ENCODE assay signal across 8 cellular contexts in genomic region chr1:23800396-23801337, GRCh38. TPM values are rescaled to one million over a fixed set of nuclear protein-coding genes. Genes with fewer than 3 reads are reported as not detected.
DNase-seq lines count a peak whose midpoint lies in the region; ATAC-seq and TF ChIP-seq lines count a peak whose summit lies in the region.

TSS of gene GALE (minus strand) at chr1:23800754. CDS start at chr1:23799007, 1,747 bp downstream.

- H3K27ac ChIP-seq in OCI-LY1 (ENCODE audit: low read depth, low read length, poor library complexity, severe bottlenecking), result no peak within 1 kb of the TSS

- peaks cover 5% of the 10 kb centered on the region for H3K27me3 Mint-ChIP-seq in endothelial cell (ENCODE audit: unreplicated experiment)

- H3K9me2 ChIP-seq in OCI-LY1 (ENCODE audit: low read depth, low read length), result no peaks in the 10 kb centered on the region

- H3K79me2 ChIP-seq in OCI-LY1 (ENCODE audit: insufficient read depth, low read length), result no peaks in the 10 kb centered on the region

- peak within 1 kb of the TSS; percentile 93 for H3K4me2 ChIP-seq in OCI-LY1 (ENCODE audit: low read length)

- H3K9me3 Mint-ChIP-seq in endothelial cell (ENCODE audit: unreplicated experiment), result no peaks in the 10 kb centered on the region

- peaks cover 4% of the 10 kb centered on the region for H3K36me3 Mint-ChIP-seq in endothelial cell (ENCODE audit: low read depth, unreplicated experiment)

- no peaks in the 10 kb centered on the region for H3F3A ChIP-seq in OCI-LY1 (ENCODE audit: insufficient read depth, low read length)

- H3K4me1 Mint-ChIP-seq in endothelial cell (ENCODE audit: unreplicated experiment), result peaks cover 5% of the 10 kb centered on the region

- peak within 1 kb of the TSS; percentile 86 for H3K4me3 ChIP-seq in OCI-LY1 (ENCODE audit: low read depth, low read length, poor library complexity, severe bottlenecking)

- H3K36me3 ChIP-seq in OCI-LY1 (ENCODE audit: insufficient read depth, low read length), result peaks cover 18% of the 10 kb centered on the region; the same call in 1 of the 2 replicates

- peak within 1 kb of the TSS; percentile 94 for H3K4me3 Mint-ChIP-seq in endothelial cell (ENCODE audit: unreplicated experiment)

- peak; percentile 81 for ATAC-seq in GM21390 (IDR thresholded peaks at IDR 0.05; ENCODE audit: unreplicated experiment)

- H3K27me3 ChIP-seq in OCI-LY1 (ENCODE audit: insufficient read depth, low read length), result no peaks in the 10 kb centered on the region

- H4K20me1 ChIP-seq in OCI-LY1 (ENCODE audit: insufficient read depth, low read length), result no peaks in the 10 kb centered on the region

- peaks cover 21% of the 10 kb centered on the region for H3K4me1 ChIP-seq in OCI-LY1 (ENCODE audit: insufficient read depth, low read length, severe bottlenecking)

- DNase-seq in COLO668 (lab: John Stamatoyannopoulos, UW; ENCODE audit: unreplicated experiment) (peak; percentile 100), HuH-7 (ENCODE audit: low spot score) (peak; percentile 97), endothelial cell (ENCODE audit: low spot score) (peak; percentile 88), middle frontal gyrus (ENCODE audit: extremely low spot score, low spot score) (peak; percentile 89)
- peak; percentile 96 for DNase-seq in activated CD8-positive, alpha-beta memory T cell treated with anti-CD3 and anti-CD28 coated beads, Interleukin-2, amount 50 U/mL, for 48 hours
- peak; percentile 95 to 97 for DNase-seq in stimulated activated CD8-positive, alpha-beta memory T cell treated with anti-CD3 and anti-CD28 coated beads, Interleukin-2, amount 100 ng/mL, for 1 hour (ENCODE audit: low read depth in 2 of 2)

- H3K9ac ChIP-seq in OCI-LY1 (ENCODE audit: low read length), result peak within 1 kb of the TSS; percentile 93

- H3K9me3 ChIP-seq in OCI-LY1 (ENCODE audit: low read length), result no peaks in the 10 kb centered on the region

- no peak within 1 kb of the TSS for H2AFZ ChIP-seq in OCI-LY1 (ENCODE audit: low read length)

- TF ChIP-seq CTCF in OCI-LY1 (IDR thresholded peaks at IDR 0.05; ENCODE audit: low read length), result no peak
- no peak for TF ChIP-seq CTCF in endothelial cell (IDR thresholded peaks at IDR 0.05; ENCODE audit: unreplicated experiment)

- peak within 1 kb of the TSS; percentile 94 for H3K27ac Mint-ChIP-seq in endothelial cell (ENCODE audit: unreplicated experiment)

RNA-seq across cellular contexts. Expression of gene GALE, which starts in this region (rescaled TPM):
- 33.9 TPM for total RNA-seq in endothelial cell (ENCODE audit: unreplicated experiment)
